In genomic region chr15:68977426-68977825, GRCh38 we compare ENCODE assay signal across 6 cellular contexts. TPM values are rescaled to one million over a fixed set of nuclear protein-coding genes. Genes with fewer than 3 reads are reported as not detected.
"Had no signal": no experiment of that assay in that cellular context is flagged by ENCODE, and none has a peak within 500 bp of the region (broad histone marks: within the 10 kb centered on the region; RNA-seq: fewer than 3 reads in every experiment).

No MANE protein-coding gene starts in this region.

RNA-seq across cellular contexts. Expression of gene NOX5, which starts 37.1 kb away (rescaled TPM):
- total RNA-seq: H1, H4, H7 had no signal
- polyA plus RNA-seq: GM23248, GM23338 had no signal

RNA-seq across cellular contexts. Expression of gene SPESP1, which starts 47.1 kb away (rescaled TPM):
- total RNA-seq: GM23338, H1, H4, H9 had no signal
- polyA plus RNA-seq: GM23338, H1 had no signal
